ENCODE assay signal across 9 cellular contexts in the genomic region with DNA sequence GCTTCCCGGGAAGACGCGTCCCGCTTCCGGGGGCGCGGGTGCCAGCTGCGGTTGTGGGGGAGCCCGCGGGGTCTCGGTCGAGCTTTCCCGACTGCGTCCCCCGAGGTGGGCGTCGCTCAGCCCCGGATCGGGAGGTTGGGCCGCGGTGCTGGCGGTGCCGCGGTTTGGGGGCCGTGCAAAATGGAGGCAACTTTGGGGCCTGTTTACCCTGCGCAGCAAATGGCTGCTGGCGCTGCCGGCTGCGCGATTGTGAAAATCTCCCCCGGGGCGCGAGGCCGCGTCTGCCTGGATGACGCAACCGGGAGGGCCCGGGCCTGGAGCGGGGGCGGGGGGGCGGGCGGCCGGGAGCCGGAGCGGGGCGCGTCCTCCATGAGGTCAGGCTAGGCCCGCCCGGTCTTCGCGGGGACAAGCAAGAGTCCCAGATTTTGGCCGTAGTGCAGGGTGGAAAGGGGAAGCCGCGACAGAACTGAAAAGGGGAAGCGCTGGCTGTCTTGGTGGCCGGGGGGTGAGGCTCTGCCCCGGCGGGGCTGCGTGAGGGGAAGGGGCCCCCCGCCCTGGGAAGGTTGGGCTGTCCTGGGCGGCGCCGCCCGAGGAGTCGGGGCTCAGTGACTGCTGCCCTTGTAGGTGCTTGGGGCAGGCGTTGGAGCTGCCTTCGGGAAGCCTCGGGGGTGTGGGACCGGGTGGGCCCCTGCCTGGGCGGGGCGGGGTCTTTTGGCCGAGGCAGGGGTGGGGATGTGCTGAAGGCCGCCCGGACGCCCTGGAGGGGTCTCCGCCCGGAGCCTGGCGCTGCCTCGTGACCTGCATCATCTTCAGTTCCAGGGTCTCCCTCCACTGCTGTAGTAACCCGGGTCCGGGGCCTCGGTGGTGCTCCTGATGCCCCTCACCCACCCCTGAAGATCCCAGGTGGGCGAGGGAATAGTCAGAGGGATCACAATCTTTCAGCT. TPM values are rescaled to one million over a fixed set of nuclear protein-coding genes. Genes with fewer than 3 reads are reported as not detected.
A peak's percentile ranks its signal among the peaks of the same experiment; 100 is the strongest.
DNase-seq lines count a peak whose midpoint lies in the region; ATAC-seq and TF ChIP-seq lines count a peak whose summit lies in the region.
"Had no signal": no experiment of that assay in that cellular context is flagged by ENCODE, and none has a peak within 500 bp of the region (broad histone marks: within the 10 kb centered on the region; RNA-seq: fewer than 3 reads in every experiment).

No MANE protein-coding gene starts in this region.

- H3K27me3 Mint-ChIP-seq in activated CD4-positive, alpha-beta memory T cell treated with anti-CD3 and anti-CD28 coated beads, Interleukin-2, amount 10 ng/mL, durations not matched to agents 7 days and 5 days = no peaks in the 10 kb centered on the region

- no peak for ATAC-seq in GM21381 (IDR thresholded peaks at IDR 0.05; ENCODE audit: unreplicated experiment)

- H3K4me3 ChIP-seq in dorsolateral prefrontal cortex = peak overlapping the region; percentile 54 to 100 (median 98)
- peak overlapping the region; percentile 74 to 91 (median 79) for H3K4me3 ChIP-seq in liver (ENCODE audit: low read depth in 1 of 3, low read length in 3 of 3)

- H3K27me3 ChIP-seq in dorsolateral prefrontal cortex (no peaks in the 10 kb centered on the region), liver (ENCODE audit: control insufficient read depth in 4 of 4, insufficient read depth in 4 of 4, low read length in 3 of 4) (no peaks in the 10 kb centered on the region)

- CTCF ChIA-PET in activated CD4-positive, alpha-beta memory T cell treated with anti-CD3 and anti-CD28 coated beads, Interleukin-2, amount 10 ng/mL, durations not matched to agents 7 days and 5 days (lab: Charles Lee) = interaction anchor here (0.9 to 1.8 kb wide), 5 partner anchors 9 to 115 kb away, joined by 3 to 7 read pairs (median 4); partner anchors contain the start of gene PLEKHJ1

- WGBS in liver = 1% methylated on average over 83 of the region's 83 CpGs

- no peaks in the 10 kb centered on the region for H3K9me3 ChIP-seq in liver (ENCODE audit: control insufficient read depth in 4 of 4, low read length in 3 of 4)

- peak overlapping the region; percentile 90 for H3K4me3 Mint-ChIP-seq in activated CD4-positive, alpha-beta memory T cell treated with anti-CD3 and anti-CD28 coated beads, Interleukin-2, amount 10 ng/mL, durations not matched to agents 7 days and 5 days

- H3K4me1 Mint-ChIP-seq in activated CD4-positive, alpha-beta memory T cell treated with anti-CD3 and anti-CD28 coated beads, Interleukin-2, amount 10 ng/mL, durations not matched to agents 7 days and 5 days = peaks cover 45% of the 10 kb centered on the region

- peaks cover 4 to 9% (median 8%) of the 10 kb centered on the region in 4 donors for H3K36me3 ChIP-seq in liver (ENCODE audit: control insufficient read depth in 4 of 4, insufficient read depth in 3 of 4, low read depth in 1 of 4, low read length in 3 of 4)

- no peaks in the 10 kb centered on the region for H3K9me3 Mint-ChIP-seq in activated CD4-positive, alpha-beta memory T cell treated with anti-CD3 and anti-CD28 coated beads, Interleukin-2, amount 10 ng/mL, durations not matched to agents 7 days and 5 days

- peak overlapping the region; percentile 57 to 81 for H3K9ac ChIP-seq in liver (ENCODE audit: low read depth in 1 of 2, low read length in 2 of 2)

- no peak for TF ChIP-seq CTCF in GM10266 (IDR thresholded peaks at IDR 0.05; ENCODE audit: control insufficient read depth, insufficient read depth, low read depth, missing control alignments)
- TF ChIP-seq CTCF in dorsolateral prefrontal cortex (IDR thresholded peaks at IDR 0.05 in 54 of 56, conservative IDR thresholded peaks at IDR 0.05 in 2 of 56; ENCODE audit: low read depth in 1 of 56, partially characterized antibody in 56 of 56) = peak in 6 of 56 donors; percentile 8 to 25 (median 18)
- no peak for TF ChIP-seq CTCF in liver (IDR thresholded peaks at IDR 0.05; ENCODE audit: low read depth, low read length, missing input control)

- H3K27ac Mint-ChIP-seq in activated CD4-positive, alpha-beta memory T cell treated with anti-CD3 and anti-CD28 coated beads, Interleukin-2, amount 10 ng/mL, durations not matched to agents 7 days and 5 days = peak overlapping the region; percentile 92

- POLR2A ChIA-PET in activated CD4-positive, alpha-beta memory T cell treated with anti-CD3 and anti-CD28 coated beads, Interleukin-2, amount 10 ng/mL, durations not matched to agents 7 days and 5 days (lab: Charles Lee) = interaction anchor here (0.8 to 7.8 kb wide), 28 partner anchors 9 to 207 kb away, joined by 3 to 114 read pairs (median 4); partner anchors contain the start of genes AMH, AP3D1, GADD45B and JSRP1

- intact Hi-C loops in dorsolateral prefrontal cortex (cut with DNase I) = loop anchor here (5.0 kb wide), 2 partner anchors 56 to 61 kb away; partner anchors contain the start of genes LSM7 (in 1 of the 2) and SPPL2B (in 1 of the 2)

- peak in 1 of 2 donors; percentile 3 for TF ChIP-seq RAD21 in liver (IDR thresholded peaks at IDR 0.05)

- H3K27ac ChIP-seq in dorsolateral prefrontal cortex (peak overlapping the region; percentile 88 to 99 (median 98)), liver (ENCODE audit: low read depth in 1 of 2, low read length in 2 of 2) (peak overlapping the region; percentile 88 to 98)

- H3K4me1 ChIP-seq in liver (ENCODE audit: control insufficient read depth in 4 of 4, insufficient read depth in 4 of 4, low read length in 3 of 4) = peaks cover 13 to 55% (median 41%) of the 10 kb centered on the region in 4 donors

- H3K36me3 Mint-ChIP-seq in activated CD4-positive, alpha-beta memory T cell treated with anti-CD3 and anti-CD28 coated beads, Interleukin-2, amount 10 ng/mL, durations not matched to agents 7 days and 5 days (ENCODE audit: low read depth) = peaks cover 38% of the 10 kb centered on the region

- peak; percentile 90 for DNase-seq in GM10266 (ENCODE audit: extremely low spot score)
- DNase-seq in NCI-H226 = peak; percentile 75
- peak; percentile 72 for DNase-seq in activated CD4-positive, alpha-beta memory T cell treated with anti-CD3 and anti-CD28 coated beads, Interleukin-2, amount 10 ng/mL, durations not matched to agents 7 days and 5 days
- DNase-seq in dorsolateral prefrontal cortex = peak in 8 of 10 donors; percentile 51 to 78 (median 67)
- DNase-seq in stimulated activated CD4-positive, alpha-beta T cell treated with anti-CD3 and anti-CD28 coated beads, Interleukin-2, amount 100 ng/mL, for 24 hours = peak; percentile 77 to 80
- DNase-seq in NCI-H2029 treated with DMSO at 0.1 percent for 48 hours (lab: John Stamatoyannopoulos, UW) = no peak

TF ChIP-seq in liver, 16 proteins besides CTCF, POLR2A, EP300 and RAD21 (continues in another document):
- no peak for TF ChIP-seq REST (IDR thresholded peaks at IDR 0.05)
- TF ChIP-seq, protein P1, sequence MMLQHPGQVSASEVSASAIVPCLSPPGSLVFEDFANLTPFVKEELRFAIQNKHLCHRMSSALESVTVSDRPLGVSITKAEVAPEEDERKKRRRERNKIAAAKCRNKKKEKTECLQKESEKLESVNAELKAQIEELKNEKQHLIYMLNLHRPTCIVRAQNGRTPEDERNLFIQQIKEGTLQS (IDR thresholded peaks at IDR 0.05) = peak; percentile 51

RNA-seq across cellular contexts. Expression of gene PEAK3, which starts 11.1 kb away (rescaled TPM):
- total RNA-seq in activated CD4-positive, alpha-beta memory T cell treated with anti-CD3 and anti-CD28 coated beads, Interleukin-2, amount 10 ng/mL, durations not matched to agents 7 days and 5 days = under 1 TPM; 0.70 to 0.88 TPM
- total RNA-seq in dorsolateral prefrontal cortex = 1 to 10 TPM in 12 of 120 experiments, under 1 TPM in 101, not detected in 7; 0.16 to 1.5 (median 0.55) TPM
- under 1 TPM; 0.09 to 0.67 TPM for total RNA-seq in liver
- under 1 TPM; 0.21 to 0.42 TPM for polyA plus RNA-seq in liver

RNA-seq across cellular contexts. Expression of gene JSRP1, which starts 14.6 kb away (rescaled TPM):
- 1 to 10 TPM in 1 of 2 experiments, under 1 TPM in 1; 0.73 to 1.3 TPM for total RNA-seq in activated CD4-positive, alpha-beta memory T cell treated with anti-CD3 and anti-CD28 coated beads, Interleukin-2, amount 10 ng/mL, durations not matched to agents 7 days and 5 days
- 1 to 10 TPM in 34 of 120 experiments, under 1 TPM in 34, not detected in 52; 0.43 to 2.3 (median 1.0) TPM for total RNA-seq in dorsolateral prefrontal cortex
- total RNA-seq in liver = under 1 TPM in 1 of 2 donors, not detected in 1; 0.25 TPM
- polyA plus RNA-seq in liver = under 1 TPM; 0.39 to 0.45 TPM
- total RNA-seq: subcutaneous adipose tissue had no signal

RNA-seq across cellular contexts. Expression of gene AMH, which starts 21.7 kb away (rescaled TPM):
- 1 to 10 TPM; 4.6 to 7.6 TPM for total RNA-seq in activated CD4-positive, alpha-beta memory T cell treated with anti-CD3 and anti-CD28 coated beads, Interleukin-2, amount 10 ng/mL, durations not matched to agents 7 days and 5 days
- total RNA-seq in dorsolateral prefrontal cortex (10 to 100 TPM in 40 of 120 experiments, 1 to 10 TPM in 79, not detected in 1; 2.5 to 24.6 (median 7.6) TPM), liver (under 1 TPM; 0.47 to 0.59 TPM)
- polyA plus RNA-seq in liver = under 1 TPM in 1 of 2 donors, not detected in 1; 0.08 TPM

RNA-seq across cellular contexts. Expression of gene SF3A2, which starts 34.2 kb away (rescaled TPM):
- 100 to 1,000 TPM; 137 to 145 TPM for total RNA-seq in activated CD4-positive, alpha-beta memory T cell treated with anti-CD3 and anti-CD28 coated beads, Interleukin-2, amount 10 ng/mL, durations not matched to agents 7 days and 5 days
- total RNA-seq in dorsolateral prefrontal cortex (10 to 100 TPM; 27.0 to 68.4 (median 48.2) TPM), liver (10 to 100 TPM; 12.9 to 32.0 TPM)
- polyA plus RNA-seq in liver = 10 to 100 TPM in 1 of 2 donors, 1 to 10 TPM in 1; 2.2 to 13.5 TPM

RNA-seq across cellular contexts. Expression of gene PLEKHJ1, which starts 34.7 kb away (rescaled TPM):
- total RNA-seq in activated CD4-positive, alpha-beta memory T cell treated with anti-CD3 and anti-CD28 coated beads, Interleukin-2, amount 10 ng/mL, durations not matched to agents 7 days and 5 days = 10 to 100 TPM; 58.3 to 60.4 TPM
- 10 to 100 TPM; 32.8 to 66.7 (median 46.1) TPM for total RNA-seq in dorsolateral prefrontal cortex
- 10 to 100 TPM; 22.2 to 44.5 TPM for total RNA-seq in liver
- 10 to 100 TPM; 36.5 to 37.4 TPM for polyA plus RNA-seq in liver
